ENCODE assay signal across 24 cellular contexts in genomic region chr1:160619742-160620277, GRCh38. TPM values are rescaled to one million over a fixed set of nuclear protein-coding genes. Genes with fewer than 3 reads are reported as not detected.
DNase-seq lines count a peak whose midpoint lies in the region; ATAC-seq, FAIRE-seq and TF ChIP-seq lines count a peak whose summit lies in the region.
"Had no signal": no experiment of that assay in that cellular context is flagged by ENCODE, and none has a peak within 500 bp of the region (broad histone marks: within the 10 kb centered on the region; RNA-seq: fewer than 3 reads in every experiment).

No MANE protein-coding gene starts in this region.

- no peak overlapping the region for H4K91ac ChIP-seq in neuronal stem cell (ENCODE audit: low read depth, low read length, poor library complexity)

- H3K4me3 Mint-ChIP-seq in activated naive CD4-positive, alpha-beta T cell treated with anti-CD3 and anti-CD28 coated beads for 36 hours, result no peak overlapping the region
- H3K4me3 Mint-ChIP-seq in activated naive CD4-positive, alpha-beta T cell treated with anti-CD3 and anti-CD28 coated beads, Interleukin-2, amount 10 ng/mL, durations not matched to agents 7 days and 5 days, result no peak overlapping the region
- H3K4me3 Mint-ChIP-seq in activated B cell treated with CpG ODN at 0.5 μM for 24 hours, result no peak overlapping the region
- H3K4me3 Mint-ChIP-seq: activated naive CD8-positive, alpha-beta T cell; nephron had no signal

- H3K4me2 ChIP-seq in neuronal stem cell (ENCODE audit: insufficient read depth, low read length, poor library complexity, severe bottlenecking), result no peak overlapping the region
- H3K4me2 ChIP-seq in PC-3 (ENCODE audit: low read length), result no peak overlapping the region
- H3K4me2 ChIP-seq: smooth muscle cell had no signal

- no peak for DNase-seq in activated naive CD4-positive, alpha-beta T cell treated with anti-CD3 and anti-CD28 coated beads for 36 hours
- no peak for DNase-seq in activated naive CD4-positive, alpha-beta T cell treated with anti-CD3 and anti-CD28 coated beads, Interleukin-2, amount 10 ng/mL, durations not matched to agents 7 days and 5 days
- DNase-seq in GM12891 (ENCODE audit: insufficient read length, low spot score) (no peak), activated B cell treated with CpG ODN at 0.5 μM for 24 hours (no peak), neuronal stem cell (ENCODE audit: low spot score) (no peak), PC-3 (no peak)
- DNase-seq in stimulated activated CD4-positive, alpha-beta T cell treated with anti-CD3 and anti-CD28 coated beads, Interleukin-1b, Interleukin-23, amount 100 ng/mL, for 48 hours, result no peak
- DNase-seq: activated CD4-positive, alpha-beta T cell treated with anti-CD3 and anti-CD28 coated beads for 48 hours; C1 segment of cervical spinal cord; central memory CD4-positive, alpha-beta T cell; dermis blood vessel endothelial cell; H7; islet precursor cell; Karpas-422; NCI-H510A treated with DMSO at 0.1 percent for 48 hours; pancreas; Peyer's patch; testis; uterus had no signal

- H3K27ac ChIP-seq in neuronal stem cell (replicated peaks; ENCODE audit: low read length), result no peak overlapping the region
- no peak overlapping the region for H3K27ac ChIP-seq in PC-3 (ENCODE audit: low read length)
- H3K27ac ChIP-seq: pancreas, Peyer's patch, testis, uterus had no signal

- BruUV-seq in PC-3 (replicated peaks; lab: Mats Ljungman, UMichigan), result no TSS peak

- H2BK15ac ChIP-seq in neuronal stem cell (ENCODE audit: low read length), result no peak overlapping the region

- no peaks in the 10 kb centered on the region for H3K79me2 ChIP-seq in PC-3 (ENCODE audit: low read length)

- H3K9me2 ChIP-seq in PC-3 (replicated peaks; ENCODE audit: low read length), result no peaks in the 10 kb centered on the region

- H2AK5ac ChIP-seq in neuronal stem cell (ENCODE audit: low read depth, low read length), result no peak overlapping the region

- H3K4ac ChIP-seq in neuronal stem cell (ENCODE audit: low read length), result no peak overlapping the region

- H3K27ac Mint-ChIP-seq in activated naive CD4-positive, alpha-beta T cell treated with anti-CD3 and anti-CD28 coated beads for 36 hours, result peak overlapping the region; percentile 61
- no peak overlapping the region for H3K27ac Mint-ChIP-seq in activated naive CD4-positive, alpha-beta T cell treated with anti-CD3 and anti-CD28 coated beads, Interleukin-2, amount 10 ng/mL, durations not matched to agents 7 days and 5 days
- peak overlapping the region; percentile 26 for H3K27ac Mint-ChIP-seq in activated B cell treated with CpG ODN at 0.5 μM for 24 hours
- H3K27ac Mint-ChIP-seq: nephron had no signal

- no peak overlapping the region for H2BK120ac ChIP-seq in neuronal stem cell (ENCODE audit: low read depth, low read length)

- H3K79me1 ChIP-seq in neuronal stem cell (ENCODE audit: low read depth, low read length), result no peaks in the 10 kb centered on the region

- H4K20me1 ChIP-seq in PC-3 (ENCODE audit: low read length), result no peaks in the 10 kb centered on the region

- peak; percentile 85 for FAIRE-seq in GM12891 (lab: Jason Lieb, UNC)
- FAIRE-seq: pancreas had no signal

- no peak overlapping the region for H3K14ac ChIP-seq in neuronal stem cell (ENCODE audit: low read length)

- WGBS in neuronal stem cell (ENCODE audit: extremely low coverage in 2 of 2, insufficient read length in 2 of 2, insufficient replicate concordance in 1 of 2), 2 donors, result no CpG with 5 or more reads among the region's 4 CpGs

- H2BK12ac ChIP-seq in neuronal stem cell (ENCODE audit: low read length), result no peak overlapping the region

- no peak overlapping the region for H4K8ac ChIP-seq in neuronal stem cell (ENCODE audit: low read depth, low read length)

- H3K9ac ChIP-seq in neuronal stem cell (ENCODE audit: low read depth, low read length, poor library complexity) (no peak overlapping the region), PC-3 (ENCODE audit: low read length) (no peak overlapping the region)

- H3K9me3 Mint-ChIP-seq in activated naive CD4-positive, alpha-beta T cell treated with anti-CD3 and anti-CD28 coated beads for 36 hours, result no peaks in the 10 kb centered on the region
- peaks cover 7% of the 10 kb centered on the region for H3K9me3 Mint-ChIP-seq in activated naive CD4-positive, alpha-beta T cell treated with anti-CD3 and anti-CD28 coated beads, Interleukin-2, amount 10 ng/mL, durations not matched to agents 7 days and 5 days
- peaks cover 5% of the 10 kb centered on the region for H3K9me3 Mint-ChIP-seq in activated B cell treated with CpG ODN at 0.5 μM for 24 hours
- H3K9me3 Mint-ChIP-seq: nephron had no signal

- CTCF ChIA-PET in activated naive CD4-positive, alpha-beta T cell treated with anti-CD3 and anti-CD28 coated beads for 36 hours (lab: Charles Lee), result interaction anchor here (0.6 to 8.8 kb wide), 15 partner anchors 10 to 303 kb away, joined by 3 to 65 read pairs (median 9); partner anchors contain the start of gene SLAMF1
- CTCF ChIA-PET in activated naive CD4-positive, alpha-beta T cell treated with anti-CD3 and anti-CD28 coated beads, Interleukin-2, amount 10 ng/mL, durations not matched to agents 7 days and 5 days (lab: Charles Lee), result interaction anchor here (0.6 to 5.8 kb wide), 15 partner anchors 9 to 288 kb away, joined by 3 to 69 read pairs (median 3); partner anchors contain the start of genes SLAMF1 and SLAMF6
- CTCF ChIA-PET in activated B cell treated with CpG ODN at 0.5 μM for 24 hours (lab: Charles Lee), result interaction anchor here (1.0 to 6.8 kb wide), 12 partner anchors 9 to 332 kb away, joined by 3 to 60 read pairs (median 6); partner anchors contain the start of gene SLAMF1
- CTCF ChIA-PET in PC-3 (lab: Charles Lee), result no interaction called here

- POLR2A ChIA-PET in activated B cell treated with CpG ODN at 0.5 μM for 24 hours (lab: Charles Lee) (interaction anchor here (1.0 to 10.1 kb wide), 4 partner anchors 22 to 191 kb away, joined by 3 to 60 read pairs (median 4); partner anchors contain the start of gene CD84), PC-3 (lab: Charles Lee; ENCODE audit: unreplicated experiment) (no interaction called here)

- ATAC-seq in activated B cell treated with CpG ODN at 0.5 μM for 24 hours (ENCODE audit: low read depth) (no peak), PC-3 (no peak), HG03280 (IDR thresholded peaks at IDR 0.05; ENCODE audit: unreplicated experiment) (no peak)
- ATAC-seq: pancreas had no signal

- H3K9me3 ChIP-seq in neuronal stem cell (replicated peaks in 1 of 2; ENCODE audit: control insufficient read depth in 2 of 2, insufficient read depth in 1 of 2, low read depth in 1 of 2, low read length in 2 of 2) (no peaks in the 10 kb centered on the region), PC-3 (ENCODE audit: low read length) (no peaks in the 10 kb centered on the region)
- H3K9me3 ChIP-seq: pancreas, Peyer's patch, testis, uterus had no signal

- no peaks in the 10 kb centered on the region for H3K27me3 Mint-ChIP-seq in activated naive CD4-positive, alpha-beta T cell treated with anti-CD3 and anti-CD28 coated beads for 36 hours (ENCODE audit: low read depth)
- no peaks in the 10 kb centered on the region for H3K27me3 Mint-ChIP-seq in activated naive CD4-positive, alpha-beta T cell treated with anti-CD3 and anti-CD28 coated beads, Interleukin-2, amount 10 ng/mL, durations not matched to agents 7 days and 5 days
- H3K27me3 Mint-ChIP-seq in activated B cell treated with CpG ODN at 0.5 μM for 24 hours, result no peaks in the 10 kb centered on the region
- H3K27me3 Mint-ChIP-seq: activated naive CD8-positive, alpha-beta T cell had no signal

- H3K36me3 ChIP-seq in neuronal stem cell (replicated peaks in 1 of 2; ENCODE audit: control insufficient read depth in 2 of 2, insufficient read depth in 2 of 2, low read length in 2 of 2), result no peaks in the 10 kb centered on the region
- H3K36me3 ChIP-seq in PC-3 (ENCODE audit: low read depth, low read length), result no peaks in the 10 kb centered on the region
- H3K36me3 ChIP-seq: pancreas, Peyer's patch, uterus had no signal

- H2BK5ac ChIP-seq in neuronal stem cell (ENCODE audit: low read length), result no peak overlapping the region

- TF ChIP-seq POLR2A in GM12891 (IDR thresholded peaks at IDR 0.05; ENCODE audit: low read depth, low read length), result no peak; the same call in 1 of the 2 replicates

- H3K27me3 ChIP-seq in neuronal stem cell (ENCODE audit: control insufficient read depth in 3 of 3, insufficient read depth in 3 of 3, low read depth in 1 of 3, low read length in 3 of 3) (no peaks in the 10 kb centered on the region), PC-3 (ENCODE audit: low read length) (peaks cover 62% of the 10 kb centered on the region)
- H3K27me3 ChIP-seq: pancreas, Peyer's patch, testis, uterus had no signal

- H3F3A ChIP-seq in PC-3 (ENCODE audit: low read length, unreplicated experiment), result no peaks in the 10 kb centered on the region

- H3K4me1 Mint-ChIP-seq in activated naive CD4-positive, alpha-beta T cell treated with anti-CD3 and anti-CD28 coated beads for 36 hours (ENCODE audit: low read depth), result peaks cover 67% of the 10 kb centered on the region
- H3K4me1 Mint-ChIP-seq in activated naive CD4-positive, alpha-beta T cell treated with anti-CD3 and anti-CD28 coated beads, Interleukin-2, amount 10 ng/mL, durations not matched to agents 7 days and 5 days, result peaks cover 72% of the 10 kb centered on the region
- H3K4me1 Mint-ChIP-seq in activated B cell treated with CpG ODN at 0.5 μM for 24 hours, result peaks cover 65% of the 10 kb centered on the region
- H3K4me1 Mint-ChIP-seq: nephron had no signal

- H3K36me3 Mint-ChIP-seq in activated naive CD4-positive, alpha-beta T cell treated with anti-CD3 and anti-CD28 coated beads for 36 hours (ENCODE audit: low read depth), result peaks cover 75% of the 10 kb centered on the region
- peaks cover 80% of the 10 kb centered on the region for H3K36me3 Mint-ChIP-seq in activated naive CD4-positive, alpha-beta T cell treated with anti-CD3 and anti-CD28 coated beads, Interleukin-2, amount 10 ng/mL, durations not matched to agents 7 days and 5 days
- H3K36me3 Mint-ChIP-seq in activated B cell treated with CpG ODN at 0.5 μM for 24 hours (ENCODE audit: low read depth), result peaks cover 89% of the 10 kb centered on the region

- H3K4me3 ChIP-seq in neuronal stem cell (ENCODE audit: low read length in 2 of 2) (no peak overlapping the region), PC-3 (ENCODE audit: low read length) (no peak overlapping the region)
- H3K4me3 ChIP-seq: pancreas, Peyer's patch, smooth muscle cell, uterus had no signal

- no peak overlapping the region for H3K23ac ChIP-seq in neuronal stem cell (ENCODE audit: low read depth, low read length, poor library complexity)

- TF ChIP-seq CTCF in activated B cell treated with CpG ODN at 0.5 μM for 24 hours (IDR thresholded peaks at IDR 0.05) (no peak), PC-3 (conservative IDR thresholded peaks at IDR 0.05; ENCODE audit: low read depth, low read length) (no peak)

- H3K18ac ChIP-seq in neuronal stem cell (ENCODE audit: low read length), result no peak overlapping the region

- H3K4me1 ChIP-seq in neuronal stem cell (ENCODE audit: control insufficient read depth in 2 of 2, insufficient read depth in 1 of 2, low read depth in 1 of 2, low read length in 2 of 2) (no peaks in the 10 kb centered on the region), PC-3 (ENCODE audit: insufficient read depth, low read length) (no peaks in the 10 kb centered on the region)
- H3K4me1 ChIP-seq: pancreas, testis, uterus had no signal

- intact Hi-C loops in activated naive CD4-positive, alpha-beta T cell treated with anti-CD3 and anti-CD28 coated beads for 36 hours (cut with micrococcal nuclease), result loop anchor here (5.0 to 10.0 kb wide), 2 partner anchors 358 to 695 kb away; partner anchors contain the start of genes DCAF8 and TAGLN2
- intact Hi-C loops in activated B cell treated with CpG ODN at 0.5 μM for 24 hours (cut with micrococcal nuclease) (loop anchor here (5.0 to 10.0 kb wide), 2 partner anchors 147 to 1605 kb away; no protein-coding TSS in a partner anchor), PC-3 (cut with micrococcal nuclease) (no loop called here)

- H2AFZ ChIP-seq in neuronal stem cell (ENCODE audit: low read length) (peak overlapping the region; percentile 73), PC-3 (ENCODE audit: low read length) (no peak overlapping the region)

RNA-seq across cellular contexts. Expression of gene SLAMF1, which starts 27.0 kb away (rescaled TPM):
- total RNA-seq in activated naive CD4-positive, alpha-beta T cell treated with anti-CD3 and anti-CD28 coated beads for 36 hours, result 100 to 1,000 TPM; 101 to 112 TPM
- 102 TPM for polyA plus RNA-seq in GM12891 (2012; ENCODE audit: low read depth, missing spikeins)
- 85.7 and 91.7 TPM in 2 replicates for total RNA-seq in activated B cell treated with CpG ODN at 0.5 μM for 24 hours
- polyA plus RNA-seq in neuronal stem cell (2013, experiment 1 of 2), result not detected
- polyA plus RNA-seq in neuronal stem cell (2013, experiment 2 of 2), result not detected
- total RNA-seq in PC-3 (2014; rRNA removed), result not detected in 2 replicates
- total RNA-seq: dermis blood vessel endothelial cell, glomerular endothelial cell, H7, smooth muscle cell had no signal
- polyA plus RNA-seq: smooth muscle cell had no signal

RNA-seq across cellular contexts. Expression of gene CD84, which starts 40.5 kb away (rescaled TPM):
- 1 to 10 TPM; 8.6 to 9.2 TPM for total RNA-seq in activated naive CD4-positive, alpha-beta T cell treated with anti-CD3 and anti-CD28 coated beads for 36 hours
- polyA plus RNA-seq in GM12891 (2012; ENCODE audit: low read depth, missing spikeins), result 14.9 TPM
- total RNA-seq in activated B cell treated with CpG ODN at 0.5 μM for 24 hours (57.5 and 65.5 TPM in 2 replicates), PC-3 (2014; rRNA removed) (not detected in 2 replicates)
- not detected for polyA plus RNA-seq in neuronal stem cell (2013, experiment 1 of 2)
- polyA plus RNA-seq in neuronal stem cell (2013, experiment 2 of 2), result not detected
- total RNA-seq: dermis blood vessel endothelial cell, glomerular endothelial cell, H7, smooth muscle cell had no signal
- polyA plus RNA-seq: smooth muscle cell had no signal

Comparison
In these comparisons a context has a peak if more than half of its experiments do, and no peak if none do; other contexts are left out.
1. RNA of gene SLAMF1, which starts 27.0 kb away (total RNA-seq): 101 to 112 TPM in activated naive CD4-positive, alpha-beta T cell treated with anti-CD3 and anti-CD28 coated beads for 36 hours and 85.7 to 91.7 TPM in activated B cell treated with CpG ODN at 0.5 μM for 24 hours; not detected in PC-3; every median in the first group is over 10 times any median in the second.